9 cellular contexts compared by ENCODE assay signal in the genomic region with DNA sequence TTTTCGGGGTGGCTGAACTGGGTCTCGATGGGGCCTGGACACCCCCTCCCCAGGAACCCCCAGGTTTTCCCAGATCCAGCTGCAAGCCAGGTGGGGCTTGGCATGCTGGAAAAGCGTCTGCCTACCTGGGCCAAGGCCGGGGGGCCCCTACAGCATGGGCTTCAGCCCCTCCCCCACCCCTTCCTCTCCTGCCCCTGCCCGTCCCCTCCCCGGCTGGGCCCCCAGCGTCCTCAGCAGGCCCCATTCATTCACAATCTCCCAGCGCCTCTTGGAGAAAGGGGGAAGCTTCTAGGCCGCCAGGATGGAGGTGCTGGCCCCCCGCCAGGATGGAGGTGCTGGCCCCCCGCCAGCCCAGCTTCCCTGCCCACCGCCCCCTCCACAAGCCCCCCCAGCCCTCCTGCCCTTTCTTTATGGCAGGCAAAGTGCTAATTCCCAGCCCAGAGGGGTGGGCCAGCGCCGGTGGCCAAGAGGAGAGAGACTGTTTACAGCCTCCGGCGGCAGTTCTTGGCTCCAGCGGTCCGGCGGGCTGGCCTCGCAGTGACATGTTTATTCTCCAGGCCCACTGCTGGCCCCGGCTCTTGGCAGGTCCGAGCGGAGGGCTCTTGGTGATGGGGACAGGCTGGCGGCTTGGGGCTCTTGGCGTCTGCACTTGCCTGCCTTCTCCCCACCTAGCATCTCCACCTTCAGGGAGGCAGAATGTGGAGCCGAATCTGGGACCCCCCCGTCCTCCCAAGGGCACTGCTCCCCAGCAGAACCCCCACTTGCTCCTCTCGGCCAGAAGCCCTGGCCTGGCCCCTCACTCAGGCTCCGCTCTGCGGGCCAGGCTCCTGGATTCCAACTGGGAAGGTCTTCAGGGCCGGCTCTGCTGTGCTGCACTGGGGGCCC.
DNase-seq lines count a peak whose midpoint lies in the region; ATAC-seq and TF ChIP-seq lines count a peak whose summit lies in the region.
"Had no signal": no experiment of that assay in that cellular context is flagged by ENCODE, and none has a peak within 500 bp of the region (broad histone marks: within the 10 kb centered on the region; RNA-seq: fewer than 3 reads in every experiment).

No MANE protein-coding gene starts in this region.

- H3K4me1 Mint-ChIP-seq in glutamatergic neuron (ENCODE audit: low read depth, unreplicated experiment) = peaks cover 17% of the 10 kb centered on the region
- H3K4me1 Mint-ChIP-seq in nephron = peaks cover 51% of the 10 kb centered on the region
- H3K4me1 Mint-ChIP-seq in stimulated activated memory B cell treated with anti-CD40 and anti-IgM and Interleukin-4, amounts not matched to agents 10 μg/mL and 1 μg/mL and 100 μg/mL, for 72 hours = no peaks in the 10 kb centered on the region

- DNase-seq in AG04450 (ENCODE audit: low read depth, low spot score) (no peak), glutamatergic neuron (peak; percentile 56), mesenteric fat pad (ENCODE audit: low spot score) (no peak)
- no peak for DNase-seq in activated T-cell treated with anti-CD3 and anti-CD28 coated beads, Interleukin-2, amount 50 U/mL, for 48 hours
- DNase-seq: NCI-H2029 had no signal

- H3K9me3 ChIP-seq in AG04450 (ENCODE audit: control insufficient read depth, insufficient read depth, low read length) = peaks cover 14% of the 10 kb centered on the region

- H3K36me3 Mint-ChIP-seq in glutamatergic neuron (ENCODE audit: unreplicated experiment) (no peaks in the 10 kb centered on the region), nephron (ENCODE audit: low read depth) (no peaks in the 10 kb centered on the region)
- no peaks in the 10 kb centered on the region for H3K36me3 Mint-ChIP-seq in stimulated activated memory B cell treated with anti-CD40 and anti-IgM and Interleukin-4, amounts not matched to agents 10 μg/mL and 1 μg/mL and 100 μg/mL, for 72 hours

- H3K27me3 Mint-ChIP-seq in glutamatergic neuron (ENCODE audit: unreplicated experiment) (peaks cover 10% of the 10 kb centered on the region), nephron (ENCODE audit: low read depth) (no peaks in the 10 kb centered on the region)
- peaks cover 14% of the 10 kb centered on the region for H3K27me3 Mint-ChIP-seq in stimulated activated memory B cell treated with anti-CD40 and anti-IgM and Interleukin-4, amounts not matched to agents 10 μg/mL and 1 μg/mL and 100 μg/mL, for 72 hours

- peak overlapping the region; percentile 61 for H3K27ac ChIP-seq in AG04450 (ENCODE audit: low read depth, low read length)

- H3K9me3 Mint-ChIP-seq in glutamatergic neuron (ENCODE audit: unreplicated experiment) = peaks cover 13% of the 10 kb centered on the region
- H3K9me3 Mint-ChIP-seq in nephron = no peaks in the 10 kb centered on the region
- H3K9me3 Mint-ChIP-seq in stimulated activated memory B cell treated with anti-CD40 and anti-IgM and Interleukin-4, amounts not matched to agents 10 μg/mL and 1 μg/mL and 100 μg/mL, for 72 hours = no peaks in the 10 kb centered on the region

- POLR2A ChIA-PET in AG04450 (lab: Yijun Ruan, JAX) = interaction anchor here (1.7 kb wide), 1 partner anchor 14 kb away, joined by 6 read pairs; no protein-coding TSS in a partner anchor

- no peak overlapping the region for H3K4me3 ChIP-seq in AG04450 (ENCODE audit: low read depth, low read length)

- no peak for ATAC-seq in stimulated activated memory B cell treated with anti-CD40 and anti-IgM and Interleukin-4, amounts not matched to agents 10 μg/mL and 1 μg/mL and 100 μg/mL, for 72 hours
- ATAC-seq in GM21825 (IDR thresholded peaks at IDR 0.05; ENCODE audit: unreplicated experiment) = no peak

- no peaks in the 10 kb centered on the region for H3K27me3 ChIP-seq in AG04450 (ENCODE audit: control insufficient read depth, insufficient read depth, low read length)

- H3K27ac Mint-ChIP-seq in glutamatergic neuron (ENCODE audit: unreplicated experiment) (peak overlapping the region; percentile 72), nephron (peak overlapping the region; percentile 72 to 91 (median 91))
- H3K27ac Mint-ChIP-seq in stimulated activated memory B cell treated with anti-CD40 and anti-IgM and Interleukin-4, amounts not matched to agents 10 μg/mL and 1 μg/mL and 100 μg/mL, for 72 hours = no peak overlapping the region

- CTCF ChIA-PET in AG04450 (lab: Charles Lee) = no interaction called here

- H3K4me3 Mint-ChIP-seq in glutamatergic neuron (ENCODE audit: unreplicated experiment) = no peak overlapping the region
- H3K4me3 Mint-ChIP-seq in nephron = peak overlapping the region in 1 of 3 experiments; percentile 37
- no peak overlapping the region for H3K4me3 Mint-ChIP-seq in stimulated activated memory B cell treated with anti-CD40 and anti-IgM and Interleukin-4, amounts not matched to agents 10 μg/mL and 1 μg/mL and 100 μg/mL, for 72 hours

- TF ChIP-seq CTCF in AG04450 (IDR thresholded peaks at IDR 0.05; ENCODE audit: low read depth, low read length) = no peak
- TF ChIP-seq CTCF in glutamatergic neuron (IDR thresholded peaks at IDR 0.05; ENCODE audit: partially characterized antibody, unreplicated experiment) = no peak
- no peak for TF ChIP-seq CTCF in nephron (IDR thresholded peaks at IDR 0.05; ENCODE audit: unreplicated experiment in 3 of 3)

TF ChIP-seq in PFSK-1, 5 proteins besides CTCF, POLR2A, EP300 and RAD21:
- TF ChIP-seq SIN3A (IDR thresholded peaks at IDR 0.05; ENCODE audit: borderline replicate concordance, insufficient read depth, low read length) = no peak
- TF ChIP-seq TAF1 (IDR thresholded peaks at IDR 0.05; ENCODE audit: borderline replicate concordance, insufficient read depth, low read length) = peak; percentile 53; the same call in 1 of the 2 replicates
- TF ChIP-seq, protein P1, sequence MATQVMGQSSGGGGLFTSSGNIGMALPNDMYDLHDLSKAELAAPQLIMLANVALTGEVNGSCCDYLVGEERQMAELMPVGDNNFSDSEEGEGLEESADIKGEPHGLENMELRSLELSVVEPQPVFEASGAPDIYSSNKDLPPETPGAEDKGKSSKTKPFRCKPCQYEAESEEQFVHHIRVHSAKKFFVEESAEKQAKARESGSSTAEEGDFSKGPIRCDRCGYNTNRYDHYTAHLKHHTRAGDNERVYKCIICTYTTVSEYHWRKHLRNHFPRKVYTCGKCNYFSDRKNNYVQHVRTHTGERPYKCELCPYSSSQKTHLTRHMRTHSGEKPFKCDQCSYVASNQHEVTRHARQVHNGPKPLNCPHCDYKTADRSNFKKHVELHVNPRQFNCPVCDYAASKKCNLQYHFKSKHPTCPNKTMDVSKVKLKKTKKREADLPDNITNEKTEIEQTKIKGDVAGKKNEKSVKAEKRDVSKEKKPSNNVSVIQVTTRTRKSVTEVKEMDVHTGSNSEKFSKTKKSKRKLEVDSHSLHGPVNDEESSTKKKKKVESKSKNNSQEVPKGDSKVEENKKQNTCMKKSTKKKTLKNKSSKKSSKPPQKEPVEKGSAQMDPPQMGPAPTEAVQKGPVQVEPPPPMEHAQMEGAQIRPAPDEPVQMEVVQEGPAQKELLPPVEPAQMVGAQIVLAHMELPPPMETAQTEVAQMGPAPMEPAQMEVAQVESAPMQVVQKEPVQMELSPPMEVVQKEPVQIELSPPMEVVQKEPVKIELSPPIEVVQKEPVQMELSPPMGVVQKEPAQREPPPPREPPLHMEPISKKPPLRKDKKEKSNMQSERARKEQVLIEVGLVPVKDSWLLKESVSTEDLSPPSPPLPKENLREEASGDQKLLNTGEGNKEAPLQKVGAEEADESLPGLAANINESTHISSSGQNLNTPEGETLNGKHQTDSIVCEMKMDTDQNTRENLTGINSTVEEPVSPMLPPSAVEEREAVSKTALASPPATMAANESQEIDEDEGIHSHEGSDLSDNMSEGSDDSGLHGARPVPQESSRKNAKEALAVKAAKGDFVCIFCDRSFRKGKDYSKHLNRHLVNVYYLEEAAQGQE (IDR thresholded peaks at IDR 0.05; ENCODE audit: insufficient read depth in 1 of 2, low read depth in 2 of 2, low read length in 2 of 2) = no peak
